8 cellular contexts compared by ENCODE assay signal in the genomic region with DNA sequence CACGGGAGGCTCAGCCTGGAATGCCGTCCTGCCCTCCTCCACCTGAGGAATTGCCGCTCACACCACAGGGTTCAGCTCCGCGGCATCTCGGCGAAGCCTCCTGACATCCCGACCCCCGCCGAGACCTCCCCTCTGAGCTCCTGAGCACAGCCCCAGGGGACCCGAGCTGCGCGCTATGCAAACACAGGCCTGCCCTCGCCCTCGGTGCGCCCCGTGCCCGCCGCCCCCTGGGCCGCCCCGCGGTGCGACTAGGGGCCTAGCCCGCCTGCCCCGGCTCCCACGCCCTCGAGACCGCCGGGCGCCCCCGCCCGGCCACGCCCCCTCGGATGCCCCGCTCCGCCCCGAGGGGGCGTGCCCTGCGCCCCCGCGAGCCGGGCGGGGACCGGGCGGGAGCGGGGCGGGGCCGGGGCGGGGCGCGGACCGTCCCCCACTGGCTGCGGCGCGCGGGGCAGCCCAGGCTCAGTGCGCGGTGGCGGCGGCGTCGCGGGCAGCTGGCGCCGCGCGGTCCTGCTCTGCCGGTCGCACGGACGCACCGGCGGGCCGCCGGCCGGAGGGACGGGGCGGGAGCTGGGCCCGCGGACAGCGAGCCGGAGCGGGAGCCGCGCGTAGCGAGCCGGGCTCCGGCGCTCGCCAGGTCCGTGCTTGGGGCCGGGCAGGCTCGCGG. TPM values are rescaled to one million over a fixed set of nuclear protein-coding genes. Genes with fewer than 3 reads are reported as not detected.
DNase-seq lines count a peak whose midpoint lies in the region; ATAC-seq and TF ChIP-seq lines count a peak whose summit lies in the region.

A gene (plus strand): TSS at position 462 of the 664 bp plus-strand sequence. CDS start 642 bp downstream, outside the sequence.

- peaks cover 2% of the 10 kb centered on the region for H3K4me1 Mint-ChIP-seq in CD14-positive monocyte
- no peaks in the 10 kb centered on the region for H3K4me1 Mint-ChIP-seq in activated T-helper 2 cell treated with anti-CD3 and anti-CD28 coated beads, Interferon-gamma antibody, Interleukin-2, Interleukin-4, amounts not matched to agents 10 μg/mL and 5 μg/mL and 100 μg/mL, durations not matched to agents 14 hours and 24 hours and 36 hours (ENCODE audit: low read depth)

- TF ChIP-seq POLR2A in heart left ventricle (IDR thresholded peaks at IDR 0.05): no peak
- peak; percentile 12 for TF ChIP-seq POLR2A in prostate gland (IDR thresholded peaks at IDR 0.05)

- H3K4me3 ChIP-seq in heart left ventricle: peak within 1 kb of the TSS; percentile 25 to 65 (median 54)
- peak within 1 kb of the TSS; percentile 32 to 46 for H3K4me3 ChIP-seq in prostate gland

- H3K9me3 ChIP-seq in heart left ventricle (no peaks in the 10 kb centered on the region), prostate gland (no peaks in the 10 kb centered on the region)

- peaks cover 19 to 44% (median 31%) of the 10 kb centered on the region in 9 donors for H3K27me3 ChIP-seq in heart left ventricle
- H3K27me3 ChIP-seq in prostate gland (replicated peaks; ENCODE audit: insufficient read depth): no peaks in the 10 kb centered on the region

- H3K9me3 Mint-ChIP-seq in CD14-positive monocyte: peaks cover 0 to 5% (median 3%) of the 10 kb centered on the region in 7 donors
- no peaks in the 10 kb centered on the region for H3K9me3 Mint-ChIP-seq in activated T-helper 2 cell treated with anti-CD3 and anti-CD28 coated beads, Interferon-gamma antibody, Interleukin-2, Interleukin-4, amounts not matched to agents 10 μg/mL and 5 μg/mL and 100 μg/mL, durations not matched to agents 14 hours and 24 hours and 36 hours

- DNase-seq in CD14-positive monocyte (ENCODE audit: low spot score): no peak
- DNase-seq in GM20000 (ENCODE audit: low spot score): peak; percentile 96
- DNase-seq in NCI-H526 treated with DMSO at 0.1 percent for 48 hours (lab: John Stamatoyannopoulos, UW): peak; percentile 32
- DNase-seq in activated T-helper 2 cell treated with anti-CD3 and anti-CD28 coated beads, Interferon-gamma antibody, Interleukin-2, Interleukin-4, amounts not matched to agents 10 μg/mL and 5 μg/mL and 100 μg/mL, durations not matched to agents 14 hours and 24 hours and 36 hours (ENCODE audit: low spot score): no peak
- peak in 2 of 5 donors; percentile 54 to 58 for DNase-seq in heart left ventricle
- peak; percentile 27 for DNase-seq in prostate gland (ENCODE audit: low spot score)
- DNase-seq in COR-L47 (lab: John Stamatoyannopoulos, UW): no peak
- DNase-seq in MV-4-11 (lab: John Stamatoyannopoulos, UW): no peak

- no peak within 1 kb of the TSS for H3K27ac Mint-ChIP-seq in CD14-positive monocyte
- no peak within 1 kb of the TSS for H3K27ac Mint-ChIP-seq in activated T-helper 2 cell treated with anti-CD3 and anti-CD28 coated beads, Interferon-gamma antibody, Interleukin-2, Interleukin-4, amounts not matched to agents 10 μg/mL and 5 μg/mL and 100 μg/mL, durations not matched to agents 14 hours and 24 hours and 36 hours

- peak within 1 kb of the TSS; percentile 27 to 70 for H3K4me3 Mint-ChIP-seq in CD14-positive monocyte
- H3K4me3 Mint-ChIP-seq in activated T-helper 2 cell treated with anti-CD3 and anti-CD28 coated beads, Interferon-gamma antibody, Interleukin-2, Interleukin-4, amounts not matched to agents 10 μg/mL and 5 μg/mL and 100 μg/mL, durations not matched to agents 14 hours and 24 hours and 36 hours (ENCODE audit: low read depth): peak within 1 kb of the TSS; percentile 17

- TF ChIP-seq CTCF in CD14-positive monocyte (IDR thresholded peaks at IDR 0.05) (no peak), GM20000 (IDR thresholded peaks at IDR 0.05; ENCODE audit: extremely low read depth, missing control alignments) (no peak), heart left ventricle (IDR thresholded peaks at IDR 0.05) (no peak), prostate gland (IDR thresholded peaks at IDR 0.05) (no peak)

- H3K36me3 ChIP-seq in heart left ventricle (no peaks in the 10 kb centered on the region), prostate gland (no peaks in the 10 kb centered on the region)

- 1 to 4% (median 2%) methylated on average over 5 to 95 of the region's 95 CpGs for WGBS in heart left ventricle, 4 donors
- WGBS in prostate gland: 3% methylated on average over 57 of the region's 95 CpGs

- H3K27ac ChIP-seq in heart left ventricle: peak within 1 kb of the TSS in 2 of 12 donors; percentile 43 to 45
- H3K27ac ChIP-seq in prostate gland: peak within 1 kb of the TSS in 1 of 2 donors; percentile 31

- intact Hi-C loops in CD14-positive monocyte (cut with micrococcal nuclease) (no loop called here), heart left ventricle (cut with DNase I) (loop anchor here in 2 of 10 donors (5.0 to 10.0 kb wide), 2 partner anchors 36 to 62 kb away; a partner anchor contains a TSS), prostate gland (cut with DNase I) (no loop called here)
- intact Hi-C loops in activated T-helper 2 cell treated with anti-CD3 and anti-CD28 coated beads, Interferon-gamma antibody, Interleukin-2, Interleukin-4, amounts not matched to agents 10 μg/mL and 5 μg/mL and 100 μg/mL, durations not matched to agents 14 hours and 24 hours and 36 hours (cut with micrococcal nuclease): no loop called here

- H3K4me1 ChIP-seq in heart left ventricle (peaks cover 0 to 36% (median 14%) of the 10 kb centered on the region in 12 donors), prostate gland (replicated peaks) (peaks cover 10% of the 10 kb centered on the region)

- H3K36me3 Mint-ChIP-seq in CD14-positive monocyte: no peaks in the 10 kb centered on the region
- H3K36me3 Mint-ChIP-seq in activated T-helper 2 cell treated with anti-CD3 and anti-CD28 coated beads, Interferon-gamma antibody, Interleukin-2, Interleukin-4, amounts not matched to agents 10 μg/mL and 5 μg/mL and 100 μg/mL, durations not matched to agents 14 hours and 24 hours and 36 hours (ENCODE audit: low read depth): no peaks in the 10 kb centered on the region

- ATAC-seq in heart left ventricle: peak in 3 of 4 donors; percentile 77 to 88 (median 77)

- peaks cover 44 to 66% (median 47%) of the 10 kb centered on the region in 3 donors for H3K27me3 Mint-ChIP-seq in CD14-positive monocyte (ENCODE audit: low read depth in 3 of 3)
- peaks cover 18% of the 10 kb centered on the region for H3K27me3 Mint-ChIP-seq in activated T-helper 2 cell treated with anti-CD3 and anti-CD28 coated beads, Interferon-gamma antibody, Interleukin-2, Interleukin-4, amounts not matched to agents 10 μg/mL and 5 μg/mL and 100 μg/mL, durations not matched to agents 14 hours and 24 hours and 36 hours (ENCODE audit: low read depth)

RNA-seq across cellular contexts. Expression of the gene that starts here (rescaled TPM):
- not detected for polyA plus RNA-seq in CD14-positive monocyte
- 0.67 and 0.80 TPM in 2 replicates for total RNA-seq in activated T-helper 2 cell treated with anti-CD3 and anti-CD28 coated beads, Interferon-gamma antibody, Interleukin-2, Interleukin-4, amounts not matched to agents 10 μg/mL and 5 μg/mL and 100 μg/mL, durations not matched to agents 14 hours and 24 hours and 36 hours
- total RNA-seq in heart left ventricle: 1 to 10 TPM; 1.2 to 4.6 (median 2.3) TPM
- polyA plus RNA-seq in heart left ventricle: 1 to 10 TPM; 1.1 to 2.8 TPM
- 10 to 100 TPM in 1 of 2 donors, 1 to 10 TPM in 1; 8.7 to 78.2 TPM for total RNA-seq in prostate gland

Comparison
In these comparisons a context has a peak if more than half of its experiments do, and no peak if none do; other contexts are left out.
1. DNase-seq: peak in GM20000 (single experiment), NCI-H526 treated with DMSO at 0.1 percent for 48 hours (single experiment) and prostate gland (single experiment); none in CD14-positive monocyte (single experiment), activated T-helper 2 cell treated with anti-CD3 and anti-CD28 coated beads, Interferon-gamma antibody, Interleukin-2, Interleukin-4, amounts not matched to agents 10 μg/mL and 5 μg/mL and 100 μg/mL, durations not matched to agents 14 hours and 24 hours and 36 hours (single experiment), COR-L47 (single experiment) and MV-4-11 (single experiment).